In genomic region chr14:48983355-48983888, GRCh38 we compare ENCODE assay signal across 23 cellular contexts.
"Had no signal": no experiment of that assay in that cellular context is flagged by ENCODE, and none has a peak within 500 bp of the region (broad histone marks: within the 10 kb centered on the region; RNA-seq: fewer than 3 reads in every experiment).

No MANE protein-coding gene starts in this region.

- ATAC-seq: activated T-helper 17 cell treated with anti-CD3 and anti-CD28 coated beads, Interleukin-2, amount 50 U/mL, for 72 hours; left lung; natural killer cell had no signal

- H3K4me3 Mint-ChIP-seq: activated naive CD8-positive, alpha-beta T cell; activated T-helper 17 cell treated with anti-CD3 and anti-CD28 coated beads, Interleukin-2, amount 50 U/mL, for 72 hours; central memory CD8-positive, alpha-beta T cell; natural killer cell; type B pancreatic cell had no signal

- H3K27me3 ChIP-seq: breast epithelium, left lung, sigmoid colon had no signal

- H3K27me3 Mint-ChIP-seq: activated naive CD8-positive, alpha-beta T cell; activated T-helper 17 cell treated with anti-CD3 and anti-CD28 coated beads, Interleukin-2, amount 50 U/mL, for 72 hours; central memory CD8-positive, alpha-beta T cell had no signal

- H3K4me1 Mint-ChIP-seq: activated T-helper 17 cell treated with anti-CD3 and anti-CD28 coated beads, Interleukin-2, amount 50 U/mL, for 72 hours; central memory CD8-positive, alpha-beta T cell; natural killer cell had no signal

- H3K9me3 ChIP-seq: breast epithelium, left lung, sigmoid colon, thoracic aorta had no signal

- H3K27ac ChIP-seq: breast epithelium, left lung, sigmoid colon, thoracic aorta had no signal

- H3K4me3 ChIP-seq: breast epithelium, left lung, lung, sigmoid colon, thoracic aorta had no signal

- DNase-seq: activated naive CD4-positive, alpha-beta T cell; activated T-cell treated with anti-CD3 and anti-CD28 coated beads, Interleukin-2, amount 50 U/mL, for 1 hour; amniotic stem cell; effector memory CD4-positive, alpha-beta T cell; foreskin melanocyte; glutamatergic neuron; hippocampal formation; kidney glomerular epithelial cell; left lung; natural killer cell; retina; sigmoid colon; stimulated activated CD4-positive, alpha-beta T cell treated with anti-CD3 and anti-CD28 coated beads, Interleukin-4, amount 100 ng/mL, for 1 hour; stimulated activated naive CD4-positive, alpha-beta T cell treated with Interleukin-2 at 50 U/mL for 16 hours; T-helper 9 cell had no signal

- H3K36me3 ChIP-seq: breast epithelium, left lung, sigmoid colon, thoracic aorta had no signal

- H3K9me3 Mint-ChIP-seq: type B pancreatic cell had no signal

- H3K27ac Mint-ChIP-seq: activated naive CD8-positive, alpha-beta T cell; activated T-helper 17 cell treated with anti-CD3 and anti-CD28 coated beads, Interleukin-2, amount 50 U/mL, for 72 hours; natural killer cell; progenitor cell of endocrine pancreas; type B pancreatic cell had no signal

- H3K36me3 Mint-ChIP-seq: activated naive CD8-positive, alpha-beta T cell; natural killer cell; type B pancreatic cell had no signal
